In the genomic region with DNA sequence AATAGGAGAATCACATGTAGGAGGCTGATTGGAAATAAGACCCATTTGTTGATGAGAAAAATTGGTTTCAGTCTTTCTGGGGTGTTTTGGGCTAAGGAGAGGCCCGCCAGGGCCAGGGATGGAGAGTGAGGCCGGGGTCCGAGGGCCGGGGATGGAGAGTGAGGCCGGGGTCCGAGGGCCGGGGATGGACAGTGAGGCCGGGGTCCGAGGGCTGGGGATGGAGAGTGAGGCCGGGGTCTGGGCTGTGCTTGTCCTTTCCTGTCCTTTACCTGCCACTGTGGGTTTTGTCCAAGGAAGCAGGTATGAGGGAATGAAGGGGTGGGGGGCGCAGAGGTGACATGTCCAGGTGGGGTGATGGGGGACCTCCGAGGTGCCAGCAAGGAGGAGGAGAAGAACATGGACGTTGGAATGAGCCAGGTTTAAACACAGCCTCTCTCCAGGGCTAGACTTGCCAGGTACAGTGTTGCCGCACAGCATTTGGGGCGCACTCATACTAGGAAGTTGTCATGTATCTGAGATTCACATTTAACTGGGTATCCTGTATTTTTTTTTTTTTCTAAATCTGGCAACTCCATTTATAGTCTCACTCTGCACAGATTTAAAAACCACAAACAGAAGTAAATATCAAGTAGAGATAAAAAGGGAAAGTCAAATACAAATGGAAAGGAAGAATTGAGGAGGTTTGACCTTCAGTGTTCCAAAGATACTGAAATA, we compare ENCODE assay signal across 12 cellular contexts. TPM values are rescaled to one million over a fixed set of nuclear protein-coding genes. Genes with fewer than 3 reads are reported as not detected.
DNase-seq lines count a peak whose midpoint lies in the region; ATAC-seq, FAIRE-seq and TF ChIP-seq lines count a peak whose summit lies in the region.
"Had no signal": no experiment of that assay in that cellular context is flagged by ENCODE, and none has a peak within 500 bp of the region (broad histone marks: within the 10 kb centered on the region; RNA-seq: fewer than 3 reads in every experiment).

No MANE protein-coding gene starts in this region.

- H4K20me1 ChIP-seq in endothelial cell of umbilical vein (replicated peaks; ENCODE audit: control insufficient read depth, extremely low read depth, insufficient read depth, low read length): no peaks in the 10 kb centered on the region

- H2AFZ ChIP-seq in endothelial cell of umbilical vein (ENCODE audit: low read depth, low read length): no peak overlapping the region

- CTCF ChIA-PET in activated B cell treated with CpG ODN at 0.5 μM for 24 hours (lab: Charles Lee): no interaction called here
- CTCF ChIA-PET in endothelial cell of umbilical vein (lab: Charles Lee): interaction anchor here (0.9 kb wide), 1 partner anchor 28 kb away, joined by 3 read pairs; no protein-coding TSS in a partner anchor

- peak overlapping the region; percentile 35 for H3K9ac ChIP-seq in endothelial cell of umbilical vein (replicated peaks; ENCODE audit: extremely low read depth, insufficient read depth, low read length)

- H3K36me3 ChIP-seq in endothelial cell of umbilical vein (ENCODE audit: control insufficient read depth in 2 of 2, extremely low read depth in 1 of 2, insufficient read depth in 2 of 2, low read length in 2 of 2): no peaks in the 10 kb centered on the region
- H3K36me3 ChIP-seq: MG63, prostate gland had no signal

- H3K36me3 Mint-ChIP-seq in activated naive CD4-positive, alpha-beta T cell treated with anti-CD3 and anti-CD28 coated beads, Interleukin-2, amount 50 U/mL, for 24 hours: peaks cover 1% of the 10 kb centered on the region
- H3K36me3 Mint-ChIP-seq in activated B cell treated with CpG ODN at 0.5 μM for 24 hours (ENCODE audit: low read depth): no peaks in the 10 kb centered on the region
- H3K36me3 Mint-ChIP-seq in stimulated activated naive B cell treated with anti-CD40 and anti-IgM and Interleukin-4, amounts not matched to agents 10 μg/mL and 1 μg/mL and 100 μg/mL, for 72 hours: no peaks in the 10 kb centered on the region

- H3K27ac Mint-ChIP-seq in activated naive CD4-positive, alpha-beta T cell treated with anti-CD3 and anti-CD28 coated beads, Interleukin-2, amount 50 U/mL, for 24 hours: peak overlapping the region; percentile 76
- peak overlapping the region; percentile 75 for H3K27ac Mint-ChIP-seq in activated B cell treated with CpG ODN at 0.5 μM for 24 hours
- peak overlapping the region; percentile 60 for H3K27ac Mint-ChIP-seq in stimulated activated naive B cell treated with anti-CD40 and anti-IgM and Interleukin-4, amounts not matched to agents 10 μg/mL and 1 μg/mL and 100 μg/mL, for 72 hours

- BruUV-seq in endothelial cell of umbilical vein (replicated peaks; lab: Mats Ljungman, UMichigan): no TSS peak

- intact Hi-C loops in activated B cell treated with CpG ODN at 0.5 μM for 24 hours (cut with micrococcal nuclease): loop anchor here (1.0 kb wide), 1 partner anchor 9 kb away; no protein-coding TSS in a partner anchor
- intact Hi-C loops in endothelial cell of umbilical vein (cut with micrococcal nuclease): no loop called here

- H3K4me2 ChIP-seq in endothelial cell of umbilical vein (ENCODE audit: insufficient read depth, low read length): peak overlapping the region; percentile 31

- no peaks in the 10 kb centered on the region for H3K9me3 ChIP-seq in endothelial cell of umbilical vein (replicated peaks; ENCODE audit: control insufficient read depth, insufficient read depth, low read length)
- H3K9me3 ChIP-seq: MG63, prostate gland had no signal

- TF ChIP-seq CTCF in activated B cell treated with CpG ODN at 0.5 μM for 24 hours (IDR thresholded peaks at IDR 0.05): no peak
- no peak for TF ChIP-seq CTCF in endothelial cell of umbilical vein (IDR thresholded peaks at IDR 0.05; ENCODE audit: extremely low read depth in 1 of 2, insufficient read depth in 1 of 2, low read depth in 1 of 2, low read length in 2 of 2)

- peak overlapping the region; percentile 84 for H3K27ac ChIP-seq in endothelial cell of umbilical vein (ENCODE audit: insufficient read depth, low read depth, low read length)
- H3K27ac ChIP-seq: prostate gland had no signal

- no peaks in the 10 kb centered on the region for H3K27me3 Mint-ChIP-seq in activated naive CD4-positive, alpha-beta T cell treated with anti-CD3 and anti-CD28 coated beads, Interleukin-2, amount 50 U/mL, for 24 hours
- no peaks in the 10 kb centered on the region for H3K27me3 Mint-ChIP-seq in activated B cell treated with CpG ODN at 0.5 μM for 24 hours
- peaks cover 5% of the 10 kb centered on the region in 2 donors for H3K27me3 Mint-ChIP-seq in stimulated activated naive B cell treated with anti-CD40 and anti-IgM and Interleukin-4, amounts not matched to agents 10 μg/mL and 1 μg/mL and 100 μg/mL, for 72 hours

- ATAC-seq in activated B cell treated with CpG ODN at 0.5 μM for 24 hours (ENCODE audit: low read depth) (no peak), HG02885 (IDR thresholded peaks at IDR 0.05; ENCODE audit: poor library complexity, unreplicated experiment) (no peak), HG02623 (IDR thresholded peaks at IDR 0.05; ENCODE audit: unreplicated experiment) (no peak)
- peak; percentile 21 to 30 for ATAC-seq in stimulated activated naive B cell treated with anti-CD40 and anti-IgM and Interleukin-4, amounts not matched to agents 10 μg/mL and 1 μg/mL and 100 μg/mL, for 72 hours (replicated peaks)

- POLR2A ChIA-PET in activated B cell treated with CpG ODN at 0.5 μM for 24 hours (lab: Charles Lee) (no interaction called here), endothelial cell of umbilical vein (lab: Charles Lee) (interaction anchor here (1.0 kb wide), 1 partner anchor 8 kb away, joined by 4 read pairs; no protein-coding TSS in a partner anchor)

- H3K4me1 Mint-ChIP-seq in activated naive CD4-positive, alpha-beta T cell treated with anti-CD3 and anti-CD28 coated beads, Interleukin-2, amount 50 U/mL, for 24 hours: peaks cover 78% of the 10 kb centered on the region
- peaks cover 45% of the 10 kb centered on the region for H3K4me1 Mint-ChIP-seq in activated B cell treated with CpG ODN at 0.5 μM for 24 hours
- H3K4me1 Mint-ChIP-seq in stimulated activated naive B cell treated with anti-CD40 and anti-IgM and Interleukin-4, amounts not matched to agents 10 μg/mL and 1 μg/mL and 100 μg/mL, for 72 hours: peaks cover 39 to 46% of the 10 kb centered on the region in 2 donors

- H3K4me1 ChIP-seq in endothelial cell of umbilical vein (ENCODE audit: control insufficient read depth, extremely low read depth, insufficient read depth, low read length): peaks cover 59% of the 10 kb centered on the region
- H3K4me1 ChIP-seq: prostate gland had no signal

- no peaks in the 10 kb centered on the region for H3K27me3 ChIP-seq in endothelial cell of umbilical vein (ENCODE audit: control insufficient read depth in 2 of 2, insufficient read depth in 2 of 2, low read length in 2 of 2)
- H3K27me3 ChIP-seq: MG63 had no signal

- dilution Hi-C loops in endothelial cell of umbilical vein (cut with MboI; ENCODE audit: extremely low pct_ligation_motif_present, low sequenced_read_pairs): no loop called here

- H3K79me2 ChIP-seq in endothelial cell of umbilical vein (ENCODE audit: control insufficient read depth, insufficient read depth, low read length): peaks cover 84% of the 10 kb centered on the region

- no peaks in the 10 kb centered on the region for H3K9me3 Mint-ChIP-seq in activated naive CD4-positive, alpha-beta T cell treated with anti-CD3 and anti-CD28 coated beads, Interleukin-2, amount 50 U/mL, for 24 hours
- H3K9me3 Mint-ChIP-seq in activated B cell treated with CpG ODN at 0.5 μM for 24 hours: no peaks in the 10 kb centered on the region
- H3K9me3 Mint-ChIP-seq in stimulated activated naive B cell treated with anti-CD40 and anti-IgM and Interleukin-4, amounts not matched to agents 10 μg/mL and 1 μg/mL and 100 μg/mL, for 72 hours: peaks cover 0 to 2% of the 10 kb centered on the region in 2 donors

- no peak overlapping the region for H3K4me3 ChIP-seq in endothelial cell of umbilical vein (replicated peaks in 1 of 3; ENCODE audit: insufficient read depth in 1 of 3, low read depth in 1 of 3, low read length in 3 of 3)
- H3K4me3 ChIP-seq: MG63, prostate gland had no signal

- no peak for DNase-seq in activated naive CD4-positive, alpha-beta T cell (lab: John Stamatoyannopoulos, UW)
- no peak for DNase-seq in activated B cell treated with CpG ODN at 0.5 μM for 24 hours
- DNase-seq in endothelial cell of umbilical vein (ENCODE audit: low read depth, low spot score): no peak
- no peak for DNase-seq in stimulated activated naive B cell treated with anti-CD40 and anti-IgM and Interleukin-4, amounts not matched to agents 10 μg/mL and 1 μg/mL and 100 μg/mL, for 72 hours
- no peak for DNase-seq in NCI-H82 treated with DMSO at 0.1 percent for 48 hours (lab: John Stamatoyannopoulos, UW; ENCODE audit: unreplicated experiment)
- DNase-seq: DMS53, trophoblast cell had no signal

- H3K9me1 ChIP-seq in endothelial cell of umbilical vein (replicated peaks; ENCODE audit: control insufficient read depth, extremely low read depth, insufficient read depth, low read length): no peaks in the 10 kb centered on the region

- H3K4me3 Mint-ChIP-seq in activated naive CD4-positive, alpha-beta T cell treated with anti-CD3 and anti-CD28 coated beads, Interleukin-2, amount 50 U/mL, for 24 hours: peak overlapping the region; percentile 90
- peak overlapping the region; percentile 19 for H3K4me3 Mint-ChIP-seq in activated B cell treated with CpG ODN at 0.5 μM for 24 hours
- H3K4me3 Mint-ChIP-seq in stimulated activated naive B cell treated with anti-CD40 and anti-IgM and Interleukin-4, amounts not matched to agents 10 μg/mL and 1 μg/mL and 100 μg/mL, for 72 hours: peak overlapping the region; percentile 44 to 66

- TF ChIP-seq POLR2A in endothelial cell of umbilical vein (IDR thresholded peaks at IDR 0.05; ENCODE audit: low read depth, low read length): peak; percentile 5

- no peak for FAIRE-seq in endothelial cell of umbilical vein (lab: Jason Lieb, UNC)

RNA-seq across cellular contexts. Expression of a gene that starts 8.8 kb away (rescaled TPM):
- total RNA-seq in activated B cell treated with CpG ODN at 0.5 μM for 24 hours: 8.5 and 10.6 TPM in 2 replicates
- total RNA-seq in endothelial cell of umbilical vein: 75.4 and 78.0 TPM in 2 replicates
- polyA plus RNA-seq in endothelial cell of umbilical vein: 38.1 and 65.2 TPM in 2 replicates
- polyA plus RNA-seq in endothelial cell of umbilical vein (2011; cell fraction: cytosol; rRNA removed): 25.3 and 31.2 TPM in 2 replicates
- 102 and 126 TPM in 2 replicates for polyA plus RNA-seq in endothelial cell of umbilical vein (2011; cell fraction: nucleus; rRNA removed)
- polyA plus RNA-seq in endothelial cell of umbilical vein (2012): 38.5 and 42.4 TPM in 2 replicates
- 49.0 and 68.5 TPM in 2 replicates for polyA minus RNA-seq in endothelial cell of umbilical vein
- 2.3 TPM for polyA minus RNA-seq in endothelial cell of umbilical vein (2011; cell fraction: cytosol; rRNA and poly(A)+ RNA removed)
- 62.7 and 105 TPM in 2 replicates for polyA minus RNA-seq in endothelial cell of umbilical vein (2011; cell fraction: nucleus; rRNA and poly(A)+ RNA removed)

RNA-seq across cellular contexts. Expression of a gene that starts 52.6 kb away (rescaled TPM):
- total RNA-seq in activated B cell treated with CpG ODN at 0.5 μM for 24 hours: 3.4 and 5.0 TPM in 2 replicates
- total RNA-seq in endothelial cell of umbilical vein: 0.88 and 1.2 TPM in 2 replicates
- 0.14 and 0.18 TPM in 2 replicates for polyA plus RNA-seq in endothelial cell of umbilical vein
- polyA plus RNA-seq in endothelial cell of umbilical vein (2011; cell fraction: cytosol; rRNA removed): 0.05 and 0.06 TPM in 2 replicates
- 1.4 TPM in 2 replicates for polyA plus RNA-seq in endothelial cell of umbilical vein (2011; cell fraction: nucleus; rRNA removed)
- polyA plus RNA-seq in endothelial cell of umbilical vein (2012): 0.15 and 0.18 TPM in 2 replicates
- polyA minus RNA-seq in endothelial cell of umbilical vein: 0.78 and 1.1 TPM in 2 replicates
- polyA minus RNA-seq in endothelial cell of umbilical vein (2011; cell fraction: cytosol; rRNA and poly(A)+ RNA removed): not detected
- 1.9 and 3.9 TPM in 2 replicates for polyA minus RNA-seq in endothelial cell of umbilical vein (2011; cell fraction: nucleus; rRNA and poly(A)+ RNA removed)

Comparison
In these comparisons a context has a peak if more than half of its experiments do, and no peak if none do; other contexts are left out.
1. H3K4me3 Mint-ChIP-seq: peak in every context shown above with its lines; median percentile 90 in activated naive CD4-positive, alpha-beta T cell treated with anti-CD3 and anti-CD28 coated beads, Interleukin-2, amount 50 U/mL, for 24 hours; 55 in stimulated activated naive B cell treated with anti-CD40 and anti-IgM and Interleukin-4, amounts not matched to agents 10 μg/mL and 1 μg/mL and 100 μg/mL, for 72 hours; 19 in activated B cell treated with CpG ODN at 0.5 μM for 24 hours.
2. ATAC-seq: peak in stimulated activated naive B cell treated with anti-CD40 and anti-IgM and Interleukin-4, amounts not matched to agents 10 μg/mL and 1 μg/mL and 100 μg/mL, for 72 hours (2 of 2); none in activated B cell treated with CpG ODN at 0.5 μM for 24 hours (single experiment), HG02885 (single experiment) and HG02623 (single experiment).
3. Peak in every context shown above with its lines, with median percentiles within 50 percentile points of each other: H3K27ac Mint-ChIP-seq.